In genomic region chr6:14448246-14448645, GRCh38 we compare ENCODE assay signal across 17 cellular contexts.
DNase-seq lines count a peak whose midpoint lies in the region; ATAC-seq and TF ChIP-seq lines count a peak whose summit lies in the region.
"Had no signal": no experiment of that assay in that cellular context is flagged by ENCODE, and none has a peak within 500 bp of the region (broad histone marks: within the 10 kb centered on the region; RNA-seq: fewer than 3 reads in every experiment).

No MANE protein-coding gene starts in this region.

- H3K27me3 Mint-ChIP-seq in activated T-helper 1 cell treated with anti-CD3 and anti-CD28 coated beads, Interleukin-12 subunit alpha, Interleukin-12 subunit beta, Interleukin-2, Interleukin-4 antibody, amounts not matched to agents 30 ng/mL and 10 ng/mL and 1 ng/mL, durations not matched to agents 14 hours and 24 hours and 36 hours (ENCODE audit: insufficient read depth): peaks cover 2% of the 10 kb centered on the region
- H3K27me3 Mint-ChIP-seq: CD4-positive, alpha-beta T cell; IgD-negative memory B cell had no signal

- H3K4me3 Mint-ChIP-seq in activated T-helper 1 cell treated with anti-CD3 and anti-CD28 coated beads, Interleukin-12 subunit alpha, Interleukin-12 subunit beta, Interleukin-2, Interleukin-4 antibody, amounts not matched to agents 30 ng/mL and 10 ng/mL and 1 ng/mL, durations not matched to agents 14 hours and 24 hours and 36 hours: no peak overlapping the region
- H3K4me3 Mint-ChIP-seq: CD4-positive, alpha-beta T cell; H9; IgD-negative memory B cell had no signal

- no peak for TF ChIP-seq POLR2A in gastrocnemius medialis (IDR thresholded peaks at IDR 0.05)

- intact Hi-C loops in activated T-helper 1 cell treated with anti-CD3 and anti-CD28 coated beads, Interleukin-12 subunit alpha, Interleukin-12 subunit beta, Interleukin-2, Interleukin-4 antibody, amounts not matched to agents 30 ng/mL and 10 ng/mL and 1 ng/mL, durations not matched to agents 14 hours and 24 hours and 36 hours (cut with micrococcal nuclease): loop anchor here (2.0 kb wide), 2 partner anchors 65 to 853 kb away; no protein-coding TSS in a partner anchor
- intact Hi-C loops in gastrocnemius medialis (cut with DNase I; ENCODE audit: low total_unique reads): no loop called here

- H3K9ac ChIP-seq in BLaER1 (no peak overlapping the region), DND-41 (ENCODE audit: low read depth, low read length) (no peak overlapping the region)

- TF ChIP-seq CTCF in DND-41 (IDR thresholded peaks at IDR 0.05; ENCODE audit: borderline replicate concordance, extremely low read depth, low read length, poor library complexity, severe bottlenecking) (no peak), epithelial cell of esophagus (IDR thresholded peaks at IDR 0.05; ENCODE audit: insufficient read depth, low read depth, low read length, missing control alignments) (no peak), gastrocnemius medialis (IDR thresholded peaks at IDR 0.05 in 4 of 5, conservative IDR thresholded peaks at IDR 0.05 in 1 of 5) (no peak)

- H3K4me2 ChIP-seq in BLaER1 (peak overlapping the region; percentile 7; the same call in 1 of the 2 replicates), DND-41 (ENCODE audit: insufficient read depth, low read length) (no peak overlapping the region; the same call in 1 of the 2 replicates)

- H3K27ac ChIP-seq in BLaER1: no peak overlapping the region
- peak overlapping the region; percentile 90 for H3K27ac ChIP-seq in DND-41 (ENCODE audit: low read length)
- no peak overlapping the region for H3K27ac ChIP-seq in gastrocnemius medialis
- H3K27ac ChIP-seq: C4-2B had no signal

- DNase-seq in DND-41: no peak
- DNase-seq in activated T-helper 1 cell treated with anti-CD3 and anti-CD28 coated beads, Interleukin-12 subunit alpha, Interleukin-12 subunit beta, Interleukin-2, Interleukin-4 antibody, amounts not matched to agents 30 ng/mL and 10 ng/mL and 1 ng/mL, durations not matched to agents 14 hours and 24 hours and 36 hours (ENCODE audit: low spot score): no peak
- peak; percentile 24 for DNase-seq in epithelial cell of esophagus (ENCODE audit: low read depth)
- DNase-seq in gastrocnemius medialis: no peak
- no peak for DNase-seq in NCI-H524 treated with DMSO at 0.1 percent for 48 hours (lab: John Stamatoyannopoulos, UW)
- DNase-seq: ACHN; BE2C; Caco-2; CD4-positive, alpha-beta T cell; GDM1; H9 had no signal

- no peaks in the 10 kb centered on the region for H4K20me1 ChIP-seq in BLaER1
- H4K20me1 ChIP-seq in DND-41 (ENCODE audit: insufficient read depth, low read length): no peaks in the 10 kb centered on the region

- peak overlapping the region; percentile 27 for H3K27ac Mint-ChIP-seq in activated T-helper 1 cell treated with anti-CD3 and anti-CD28 coated beads, Interleukin-12 subunit alpha, Interleukin-12 subunit beta, Interleukin-2, Interleukin-4 antibody, amounts not matched to agents 30 ng/mL and 10 ng/mL and 1 ng/mL, durations not matched to agents 14 hours and 24 hours and 36 hours
- H3K27ac Mint-ChIP-seq: CD4-positive, alpha-beta T cell; H9 had no signal

- H3K9me3 Mint-ChIP-seq in activated T-helper 1 cell treated with anti-CD3 and anti-CD28 coated beads, Interleukin-12 subunit alpha, Interleukin-12 subunit beta, Interleukin-2, Interleukin-4 antibody, amounts not matched to agents 30 ng/mL and 10 ng/mL and 1 ng/mL, durations not matched to agents 14 hours and 24 hours and 36 hours: peaks cover 14% of the 10 kb centered on the region

- no peak overlapping the region for H3K4me3 ChIP-seq in BLaER1
- H3K4me3 ChIP-seq in DND-41 (ENCODE audit: low read depth in 1 of 2, low read length in 2 of 2): no peak overlapping the region
- no peak overlapping the region for H3K4me3 ChIP-seq in epithelial cell of esophagus (ENCODE audit: low read length)
- no peak overlapping the region for H3K4me3 ChIP-seq in gastrocnemius medialis

- H3K9me3 ChIP-seq in BLaER1 (peaks cover 19% of the 10 kb centered on the region), DND-41 (ENCODE audit: insufficient read depth, low read length, severe bottlenecking) (peaks cover 4% of the 10 kb centered on the region), gastrocnemius medialis (no peaks in the 10 kb centered on the region)
- H3K9me3 ChIP-seq: BE2C, Caco-2 had no signal

- in situ Hi-C loops in gastrocnemius medialis (cut with MboI; ENCODE audit: low sequenced_read_pairs in 4 of 4): no loop called here

- H3K36me3 Mint-ChIP-seq in activated T-helper 1 cell treated with anti-CD3 and anti-CD28 coated beads, Interleukin-12 subunit alpha, Interleukin-12 subunit beta, Interleukin-2, Interleukin-4 antibody, amounts not matched to agents 30 ng/mL and 10 ng/mL and 1 ng/mL, durations not matched to agents 14 hours and 24 hours and 36 hours (ENCODE audit: low read depth): peaks cover 4% of the 10 kb centered on the region

- no peak overlapping the region for H2AFZ ChIP-seq in DND-41 (ENCODE audit: low read depth, low read length)

- H3K79me2 ChIP-seq in DND-41 (ENCODE audit: insufficient read depth, low read length): no peaks in the 10 kb centered on the region

- H3K27me3 ChIP-seq in BLaER1 (no peaks in the 10 kb centered on the region), DND-41 (ENCODE audit: insufficient read depth, low read length, poor library complexity) (no peaks in the 10 kb centered on the region), gastrocnemius medialis (no peaks in the 10 kb centered on the region)
- H3K27me3 ChIP-seq: BE2C had no signal

- peaks cover 77% of the 10 kb centered on the region for H3K4me1 ChIP-seq in BLaER1
- H3K4me1 ChIP-seq in DND-41 (ENCODE audit: insufficient read depth, low read length): peaks cover 78% of the 10 kb centered on the region
- peaks cover 7 to 9% of the 10 kb centered on the region in 2 donors for H3K4me1 ChIP-seq in gastrocnemius medialis
- H3K4me1 ChIP-seq: BE2C, Caco-2 had no signal

- H3K36me3 ChIP-seq in BLaER1 (no peaks in the 10 kb centered on the region; the same call in 1 of the 2 replicates), DND-41 (ENCODE audit: insufficient read depth, low read length) (no peaks in the 10 kb centered on the region), gastrocnemius medialis (no peaks in the 10 kb centered on the region)
- H3K36me3 ChIP-seq: BE2C had no signal

- peaks cover 58% of the 10 kb centered on the region for H3K4me1 Mint-ChIP-seq in activated T-helper 1 cell treated with anti-CD3 and anti-CD28 coated beads, Interleukin-12 subunit alpha, Interleukin-12 subunit beta, Interleukin-2, Interleukin-4 antibody, amounts not matched to agents 30 ng/mL and 10 ng/mL and 1 ng/mL, durations not matched to agents 14 hours and 24 hours and 36 hours (ENCODE audit: low read depth)

- no peak for ATAC-seq in DND-41 (ENCODE audit: insufficient read depth, low read depth)
- ATAC-seq in gastrocnemius medialis: no peak
- no peak for ATAC-seq in GM18858 (IDR thresholded peaks at IDR 0.05; ENCODE audit: unreplicated experiment)
- ATAC-seq in GM18498 (IDR thresholded peaks at IDR 0.05; ENCODE audit: unreplicated experiment): no peak
- ATAC-seq: HepG2 had no signal
